ENCODE assay signal across 18 cellular contexts in genomic region chr16:2166263-2167080, GRCh38. TPM values are rescaled to one million over a fixed set of nuclear protein-coding genes. Genes with fewer than 3 reads are reported as not detected.
"Had no signal": no experiment of that assay in that cellular context is flagged by ENCODE, and none has a peak within 500 bp of the region (broad histone marks: within the 10 kb centered on the region; RNA-seq: fewer than 3 reads in every experiment).

No MANE protein-coding gene starts in this region.

- H3K36me3 Mint-ChIP-seq: activated naive CD8-positive, alpha-beta T cell had no signal

- DNase-seq: activated CD4-positive, alpha-beta memory T cell treated with anti-CD3 and anti-CD28 coated beads, Interleukin-2, amount 10 ng/mL, durations not matched to agents 7 days and 5 days; activated CD4-positive, alpha-beta T cell treated with anti-CD3 and anti-CD28 coated beads for 48 hours; activated CD4-positive, CD25-positive, alpha-beta regulatory T cell; activated gamma-delta T cell; activated T-cell treated with anti-CD3 and anti-CD28 coated beads, Interleukin-2, amount 50 U/mL, for 48 hours; amygdala; body of pancreas; caudate nucleus; heart left ventricle; left ventricle myocardium superior; stimulated activated CD4-positive, alpha-beta T cell treated with anti-CD3 and anti-CD28 coated beads, Interleukin-2, amount 100 ng/mL, for 24 hours; T1000 had no signal

- H3K27me3 Mint-ChIP-seq: activated CD4-positive, alpha-beta memory T cell treated with anti-CD3 and anti-CD28 coated beads, Interleukin-2, amount 10 ng/mL, durations not matched to agents 7 days and 5 days; activated naive CD8-positive, alpha-beta T cell; stimulated activated naive CD8-positive, alpha-beta T cell treated with anti-CD3 and anti-CD28 coated beads, Interleukin-15, Interleukin-2, amounts not matched to agents 100 ng/mL and 50 ng/mL, for 24 hours had no signal

- H3K27ac Mint-ChIP-seq: activated CD4-positive, alpha-beta memory T cell treated with anti-CD3 and anti-CD28 coated beads, Interleukin-2, amount 10 ng/mL, durations not matched to agents 7 days and 5 days; activated naive CD8-positive, alpha-beta T cell; stimulated activated naive CD8-positive, alpha-beta T cell treated with anti-CD3 and anti-CD28 coated beads, Interleukin-15, Interleukin-2, amounts not matched to agents 100 ng/mL and 50 ng/mL, for 24 hours had no signal

- H3K4me1 Mint-ChIP-seq: neural crest cell had no signal

- H3K9me3 Mint-ChIP-seq: activated CD4-positive, alpha-beta memory T cell treated with anti-CD3 and anti-CD28 coated beads, Interleukin-2, amount 10 ng/mL, durations not matched to agents 7 days and 5 days; neural crest cell; stimulated activated naive CD8-positive, alpha-beta T cell treated with anti-CD3 and anti-CD28 coated beads, Interleukin-15, Interleukin-2, amounts not matched to agents 100 ng/mL and 50 ng/mL, for 24 hours had no signal

- FAIRE-seq: colon, frontal cortex had no signal

- H3K4me3 Mint-ChIP-seq: activated CD4-positive, alpha-beta memory T cell treated with anti-CD3 and anti-CD28 coated beads, Interleukin-2, amount 10 ng/mL, durations not matched to agents 7 days and 5 days; activated naive CD8-positive, alpha-beta T cell; neural crest cell; stimulated activated naive CD8-positive, alpha-beta T cell treated with anti-CD3 and anti-CD28 coated beads, Interleukin-15, Interleukin-2, amounts not matched to agents 100 ng/mL and 50 ng/mL, for 24 hours had no signal

- ATAC-seq: body of pancreas, heart left ventricle, left ventricle myocardium superior had no signal

RNA-seq across cellular contexts. Expression of gene RAB26, which starts 18.0 kb away (rescaled TPM):
- total RNA-seq: tibial nerve had no signal
